ENCODE assay signal across 1 cellular context in the genomic region with DNA sequence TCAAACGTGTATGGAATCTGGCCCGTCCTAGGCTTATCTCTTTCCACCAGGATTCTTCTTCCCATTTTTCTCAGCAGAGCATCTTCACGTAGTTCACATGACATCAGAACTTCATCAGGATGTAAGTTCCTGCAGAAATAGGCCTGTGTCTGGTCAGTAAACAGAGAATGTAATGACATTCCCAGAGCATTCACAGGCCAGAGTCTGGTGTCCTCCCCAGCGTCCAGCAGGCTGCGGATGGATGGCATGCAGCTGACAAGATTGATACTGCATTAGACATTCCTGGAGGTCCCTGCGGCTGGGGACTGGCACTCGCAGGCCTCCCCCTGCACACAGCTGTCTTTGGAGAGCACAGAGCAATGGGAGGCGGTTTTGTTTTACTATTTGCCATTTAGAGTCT.
TF ChIP-seq lines count a peak whose summit lies in the region.

No MANE protein-coding gene starts in this region.

TF ChIP-seq in IMR-90, 13 proteins besides CTCF, POLR2A, EP300 and RAD21 (continued from another document):
- TF ChIP-seq, protein P1, sequence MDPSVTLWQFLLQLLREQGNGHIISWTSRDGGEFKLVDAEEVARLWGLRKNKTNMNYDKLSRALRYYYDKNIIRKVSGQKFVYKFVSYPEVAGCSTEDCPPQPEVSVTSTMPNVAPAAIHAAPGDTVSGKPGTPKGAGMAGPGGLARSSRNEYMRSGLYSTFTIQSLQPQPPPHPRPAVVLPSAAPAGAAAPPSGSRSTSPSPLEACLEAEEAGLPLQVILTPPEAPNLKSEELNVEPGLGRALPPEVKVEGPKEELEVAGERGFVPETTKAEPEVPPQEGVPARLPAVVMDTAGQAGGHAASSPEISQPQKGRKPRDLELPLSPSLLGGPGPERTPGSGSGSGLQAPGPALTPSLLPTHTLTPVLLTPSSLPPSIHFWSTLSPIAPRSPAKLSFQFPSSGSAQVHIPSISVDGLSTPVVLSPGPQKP (IDR thresholded peaks at IDR 0.05; ENCODE audit: borderline replicate concordance, low read depth, low read length): no peak
- TF ChIP-seq NFE2L2 (IDR thresholded peaks at IDR 0.05; ENCODE audit: low read depth, low read length) (no peak), CHD1 (IDR thresholded peaks at IDR 0.05; ENCODE audit: low read depth, low read length) (no peak)
